ENCODE assay signal across 1 cellular context in the genomic region with DNA sequence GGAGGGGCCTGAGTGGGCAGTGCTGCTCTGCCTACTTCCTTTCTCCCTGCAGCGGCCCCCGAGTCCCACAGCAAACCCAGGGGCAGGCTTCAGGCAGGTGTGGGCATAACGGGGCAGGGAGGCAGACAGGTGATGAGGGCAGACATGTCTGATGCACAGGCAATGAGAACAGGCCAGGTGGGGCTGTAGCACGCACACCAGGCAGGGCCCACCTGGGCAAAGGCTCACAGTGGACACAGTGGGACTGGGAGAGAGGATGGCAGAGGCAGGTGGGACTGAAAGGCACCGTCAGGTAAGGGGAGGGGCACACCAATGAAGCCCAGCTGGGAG.
TF ChIP-seq lines count a peak whose summit lies in the region.

No MANE protein-coding gene starts in this region.

TF ChIP-seq in HepG2, 621 proteins besides CTCF, POLR2A, EP300 and RAD21:
- TF ChIP-seq AGO2 (optimal IDR thresholded peaks at IDR 0.05; ENCODE audit: low read depth, low read length): peak; percentile 16
- TF ChIP-seq ZNF331 (CRISPR knock-in tag; IDR thresholded peaks at IDR 0.05): no peak
- no peak for TF ChIP-seq ZNF432 (CRISPR knock-in tag; IDR thresholded peaks at IDR 0.05; ENCODE audit: borderline replicate concordance)
- TF ChIP-seq MEF2D (CRISPR knock-in tag; IDR thresholded peaks at IDR 0.05): no peak
- TF ChIP-seq, protein P1, sequence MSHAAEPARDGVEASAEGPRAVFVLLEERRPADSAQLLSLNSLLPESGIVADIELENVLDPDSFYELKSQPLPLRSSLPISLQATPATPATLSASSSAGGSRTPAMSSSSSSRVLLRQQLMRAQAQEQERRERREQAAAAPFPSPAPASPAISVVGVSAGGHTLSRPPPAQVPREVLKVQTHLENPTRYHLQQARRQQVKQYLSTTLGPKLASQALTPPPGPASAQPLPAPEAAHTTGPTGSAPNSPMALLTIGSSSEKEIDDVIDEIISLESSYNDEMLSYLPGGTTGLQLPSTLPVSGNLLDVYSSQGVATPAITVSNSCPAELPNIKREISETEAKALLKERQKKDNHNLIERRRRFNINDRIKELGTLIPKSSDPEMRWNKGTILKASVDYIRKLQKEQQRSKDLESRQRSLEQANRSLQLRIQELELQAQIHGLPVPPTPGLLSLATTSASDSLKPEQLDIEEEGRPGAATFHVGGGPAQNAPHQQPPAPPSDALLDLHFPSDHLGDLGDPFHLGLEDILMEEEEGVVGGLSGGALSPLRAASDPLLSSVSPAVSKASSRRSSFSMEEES (CRISPR knock-in tag; IDR thresholded peaks at IDR 0.05): no peak
- TF ChIP-seq CHD4 (IDR thresholded peaks at IDR 0.05; ENCODE audit: borderline replicate concordance, low read length): no peak
